Comparison of ENCODE assay signal across 11 cellular contexts in genomic region chr6:133380723-133381122, GRCh38.
"Had no signal": no experiment of that assay in that cellular context is flagged by ENCODE, and none has a peak within 500 bp of the region (broad histone marks: within the 10 kb centered on the region; RNA-seq: fewer than 3 reads in every experiment).

No MANE protein-coding gene starts in this region.

- H3K4me2 ChIP-seq: GM23338, KMS-11 had no signal

- H3K9ac ChIP-seq: KMS-11 had no signal

- FAIRE-seq: H1, H54 had no signal

- H2AFZ ChIP-seq: GM23338 had no signal

- H3K27ac ChIP-seq: HL-60, KMS-11 had no signal

- DNase-seq: H9, HCEC 1CT, HFFc6, IMR-90, Karpas-422, KBM-7 had no signal

- H3K4me3 ChIP-seq: GM23338 had no signal

- ATAC-seq: GM23338 had no signal
